Comparison of ENCODE assay signal across 2 cellular contexts in the genomic region with DNA sequence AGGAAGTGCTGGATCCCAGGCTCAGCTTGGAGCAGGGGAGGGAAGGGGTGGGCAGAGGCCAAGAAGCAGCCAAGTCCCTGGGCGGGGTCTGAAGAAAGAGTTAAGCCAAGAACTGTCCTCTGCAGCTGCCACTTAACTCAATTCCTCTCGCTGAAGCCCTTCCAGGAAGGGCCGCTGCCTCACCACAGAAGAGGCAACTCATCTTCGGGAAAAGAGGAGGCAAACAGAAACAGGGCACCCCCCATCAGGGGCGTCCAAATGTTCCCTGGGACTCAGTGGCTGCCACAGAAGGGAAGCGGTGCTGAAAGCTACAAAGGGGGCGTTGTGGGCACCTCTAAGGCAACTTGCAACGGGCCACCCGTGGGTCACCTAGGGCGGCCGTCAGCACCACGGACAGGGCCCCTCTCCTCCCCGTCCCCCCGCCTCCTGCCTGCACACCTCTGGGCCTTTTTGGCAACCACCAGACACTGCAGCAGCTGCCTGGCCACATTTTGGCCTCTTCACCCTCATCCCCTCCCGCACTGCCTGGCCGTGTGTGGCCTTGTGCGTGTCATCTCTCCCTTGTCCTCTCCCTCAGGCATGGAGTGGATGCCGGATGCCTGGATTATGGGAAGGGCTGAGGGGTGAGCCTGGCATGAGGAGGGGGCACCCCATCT.
TF ChIP-seq lines count a peak whose summit lies in the region.

No MANE protein-coding gene starts in this region.

TF ChIP-seq in WTC11, 78 proteins besides CTCF, POLR2A, EP300 and RAD21 (continues in another document):
- TF ChIP-seq, protein P1, sequence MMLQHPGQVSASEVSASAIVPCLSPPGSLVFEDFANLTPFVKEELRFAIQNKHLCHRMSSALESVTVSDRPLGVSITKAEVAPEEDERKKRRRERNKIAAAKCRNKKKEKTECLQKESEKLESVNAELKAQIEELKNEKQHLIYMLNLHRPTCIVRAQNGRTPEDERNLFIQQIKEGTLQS (CRISPR knock-in tag; conservative IDR thresholded peaks at IDR 0.05): no peak
- TF ChIP-seq ZNF138 (CRISPR knock-in tag; conservative IDR thresholded peaks at IDR 0.05) (no peak), ZNF263 (CRISPR knock-in tag; IDR thresholded peaks at IDR 0.05; ENCODE audit: low read depth) (no peak; the same call in 1 of the 2 replicates), JAZF1 (CRISPR knock-in tag; IDR thresholded peaks at IDR 0.05) (no peak), ZNF219 (CRISPR knock-in tag; IDR thresholded peaks at IDR 0.05; ENCODE audit: borderline replicate concordance) (peak; percentile 90; the same call in 1 of the 2 replicates), NR2C2 (CRISPR knock-in tag; IDR thresholded peaks at IDR 0.05) (0 out of 2 replicates have a peak, but pooled peaks have one; percentile 47), TEAD4 (CRISPR knock-in tag; IDR thresholded peaks at IDR 0.05) (peak; percentile 82; the same call in 1 of the 2 replicates)
- TF ChIP-seq, protein P2, sequence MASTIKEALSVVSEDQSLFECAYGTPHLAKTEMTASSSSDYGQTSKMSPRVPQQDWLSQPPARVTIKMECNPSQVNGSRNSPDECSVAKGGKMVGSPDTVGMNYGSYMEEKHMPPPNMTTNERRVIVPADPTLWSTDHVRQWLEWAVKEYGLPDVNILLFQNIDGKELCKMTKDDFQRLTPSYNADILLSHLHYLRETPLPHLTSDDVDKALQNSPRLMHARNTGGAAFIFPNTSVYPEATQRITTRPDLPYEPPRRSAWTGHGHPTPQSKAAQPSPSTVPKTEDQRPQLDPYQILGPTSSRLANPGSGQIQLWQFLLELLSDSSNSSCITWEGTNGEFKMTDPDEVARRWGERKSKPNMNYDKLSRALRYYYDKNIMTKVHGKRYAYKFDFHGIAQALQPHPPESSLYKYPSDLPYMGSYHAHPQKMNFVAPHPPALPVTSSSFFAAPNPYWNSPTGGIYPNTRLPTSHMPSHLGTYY (CRISPR knock-in tag; IDR thresholded peaks at IDR 0.05): no peak
- TF ChIP-seq, protein P3, sequence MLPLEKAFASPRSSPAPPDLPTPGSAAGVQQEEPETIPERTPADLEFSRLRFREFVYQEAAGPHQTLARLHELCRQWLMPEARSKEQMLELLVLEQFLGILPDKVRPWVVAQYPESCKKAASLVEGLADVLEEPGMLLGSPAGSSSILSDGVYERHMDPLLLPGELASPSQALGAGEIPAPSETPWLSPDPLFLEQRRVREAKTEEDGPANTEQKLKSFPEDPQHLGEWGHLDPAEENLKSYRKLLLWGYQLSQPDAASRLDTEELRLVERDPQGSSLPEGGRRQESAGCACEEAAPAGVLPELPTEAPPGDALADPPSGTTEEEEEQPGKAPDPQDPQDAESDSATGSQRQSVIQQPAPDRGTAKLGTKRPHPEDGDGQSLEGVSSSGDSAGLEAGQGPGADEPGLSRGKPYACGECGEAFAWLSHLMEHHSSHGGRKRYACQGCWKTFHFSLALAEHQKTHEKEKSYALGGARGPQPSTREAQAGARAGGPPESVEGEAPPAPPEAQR (CRISPR knock-in tag; IDR thresholded peaks at IDR 0.05): no peak
- TF ChIP-seq, protein P4, sequence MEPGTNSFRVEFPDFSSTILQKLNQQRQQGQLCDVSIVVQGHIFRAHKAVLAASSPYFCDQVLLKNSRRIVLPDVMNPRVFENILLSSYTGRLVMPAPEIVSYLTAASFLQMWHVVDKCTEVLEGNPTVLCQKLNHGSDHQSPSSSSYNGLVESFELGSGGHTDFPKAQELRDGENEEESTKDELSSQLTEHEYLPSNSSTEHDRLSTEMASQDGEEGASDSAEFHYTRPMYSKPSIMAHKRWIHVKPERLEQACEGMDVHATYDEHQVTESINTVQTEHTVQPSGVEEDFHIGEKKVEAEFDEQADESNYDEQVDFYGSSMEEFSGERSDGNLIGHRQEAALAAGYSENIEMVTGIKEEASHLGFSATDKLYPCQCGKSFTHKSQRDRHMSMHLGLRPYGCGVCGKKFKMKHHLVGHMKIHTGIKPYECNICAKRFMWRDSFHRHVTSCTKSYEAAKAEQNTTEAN (CRISPR knock-in tag; IDR thresholded peaks at IDR 0.05): 0 out of 2 replicates have a peak, but pooled peaks have one; percentile 21
- TF ChIP-seq, protein P5, sequence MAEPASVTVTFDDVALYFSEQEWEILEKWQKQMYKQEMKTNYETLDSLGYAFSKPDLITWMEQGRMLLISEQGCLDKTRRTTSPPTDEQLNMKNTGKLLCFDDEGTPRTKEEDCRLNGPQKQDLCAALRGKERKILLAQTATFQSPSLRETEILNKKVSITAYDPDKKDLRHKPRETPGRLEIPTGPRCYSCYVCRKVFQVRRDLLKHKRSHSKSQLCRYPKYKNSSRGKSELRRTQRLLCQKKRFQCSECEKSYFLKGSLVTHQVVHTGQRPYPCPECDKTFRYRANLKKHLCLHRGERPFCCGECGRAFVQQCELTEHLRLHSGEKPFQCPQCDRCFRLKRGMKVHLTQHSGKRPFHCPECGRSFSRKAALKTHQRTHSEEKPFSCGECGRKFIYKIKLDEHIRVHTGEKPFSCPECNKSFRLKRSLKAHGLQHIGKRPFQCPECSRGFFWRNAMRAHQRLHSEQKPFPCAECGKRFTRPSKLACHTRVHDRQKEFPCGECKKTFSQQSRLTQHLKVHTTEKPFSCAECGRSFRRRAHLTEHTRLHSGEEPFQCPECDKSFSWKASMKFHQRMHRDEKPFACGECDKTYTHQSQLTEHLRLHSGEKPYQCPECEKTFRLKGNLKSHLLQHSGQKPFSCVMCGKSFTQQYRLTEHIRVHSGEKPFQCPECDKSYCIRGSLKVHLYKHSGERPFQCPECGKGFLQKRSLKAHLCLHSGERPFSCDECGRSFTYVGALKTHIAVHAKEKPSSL (CRISPR knock-in tag; conservative IDR thresholded peaks at IDR 0.05): no peak
- TF ChIP-seq, protein P6, sequence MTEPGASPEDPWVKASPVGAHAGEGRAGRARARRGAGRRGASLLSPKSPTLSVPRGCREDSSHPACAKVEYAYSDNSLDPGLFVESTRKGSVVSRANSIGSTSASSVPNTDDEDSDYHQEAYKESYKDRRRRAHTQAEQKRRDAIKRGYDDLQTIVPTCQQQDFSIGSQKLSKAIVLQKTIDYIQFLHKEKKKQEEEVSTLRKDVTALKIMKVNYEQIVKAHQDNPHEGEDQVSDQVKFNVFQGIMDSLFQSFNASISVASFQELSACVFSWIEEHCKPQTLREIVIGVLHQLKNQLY (CRISPR knock-in tag; IDR thresholded peaks at IDR 0.05): 0 out of 2 replicates have a peak, but pooled peaks have one; percentile 30
- TF ChIP-seq, protein P7, sequence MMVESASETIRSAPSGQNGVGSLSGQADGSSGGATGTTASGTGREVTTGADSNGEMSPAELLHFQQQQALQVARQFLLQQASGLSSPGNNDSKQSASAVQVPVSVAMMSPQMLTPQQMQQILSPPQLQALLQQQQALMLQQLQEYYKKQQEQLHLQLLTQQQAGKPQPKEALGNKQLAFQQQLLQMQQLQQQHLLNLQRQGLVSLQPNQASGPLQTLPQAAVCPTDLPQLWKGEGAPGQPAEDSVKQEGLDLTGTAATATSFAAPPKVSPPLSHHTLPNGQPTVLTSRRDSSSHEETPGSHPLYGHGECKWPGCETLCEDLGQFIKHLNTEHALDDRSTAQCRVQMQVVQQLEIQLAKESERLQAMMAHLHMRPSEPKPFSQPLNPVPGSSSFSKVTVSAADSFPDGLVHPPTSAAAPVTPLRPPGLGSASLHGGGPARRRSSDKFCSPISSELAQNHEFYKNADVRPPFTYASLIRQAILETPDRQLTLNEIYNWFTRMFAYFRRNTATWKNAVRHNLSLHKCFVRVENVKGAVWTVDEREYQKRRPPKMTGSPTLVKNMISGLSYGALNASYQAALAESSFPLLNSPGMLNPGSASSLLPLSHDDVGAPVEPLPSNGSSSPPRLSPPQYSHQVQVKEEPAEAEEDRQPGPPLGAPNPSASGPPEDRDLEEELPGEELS (CRISPR knock-in tag; IDR thresholded peaks at IDR 0.05): peak; percentile 76; the same call in 1 of the 2 replicates

TF ChIP-seq in HepG2, 621 proteins besides CTCF, POLR2A, EP300 and RAD21 (continues in another document):
- TF ChIP-seq ZNF33A (CRISPR knock-in tag; IDR thresholded peaks at IDR 0.05; ENCODE audit: borderline replicate concordance) (no peak), EHMT2 (IDR thresholded peaks at IDR 0.05; ENCODE audit: borderline replicate concordance, low read depth, low read length) (peak; percentile 81; the same call in 1 of the 2 replicates), KLF16 (CRISPR knock-in tag; IDR thresholded peaks at IDR 0.05) (peak in 1 of 2 experiments; percentile 66; a peak in 2 of 4 replicates), MAFG (CRISPR knock-in tag; IDR thresholded peaks at IDR 0.05) (no peak), ARNTL (CRISPR knock-in tag; IDR thresholded peaks at IDR 0.05) (no peak), SALL1 (CRISPR knock-in tag; IDR thresholded peaks at IDR 0.05) (peak; percentile 67), STAT5B (CRISPR knock-in tag; IDR thresholded peaks at IDR 0.05) (no peak), JDP2 (CRISPR knock-in tag; IDR thresholded peaks at IDR 0.05; ENCODE audit: borderline replicate concordance) (no peak), KDM2A (CRISPR knock-in tag; IDR thresholded peaks at IDR 0.05; ENCODE audit: borderline replicate concordance, low read depth) (peak; percentile 41; the same call in 1 of the 2 replicates), ETV5 (CRISPR knock-in tag; IDR thresholded peaks at IDR 0.05; ENCODE audit: borderline replicate concordance) (0 out of 2 replicates have a peak, but pooled peaks have one; percentile 25), MZF1 (CRISPR knock-in tag; IDR thresholded peaks at IDR 0.05; ENCODE audit: borderline replicate concordance) (no peak)
- TF ChIP-seq, protein P8, sequence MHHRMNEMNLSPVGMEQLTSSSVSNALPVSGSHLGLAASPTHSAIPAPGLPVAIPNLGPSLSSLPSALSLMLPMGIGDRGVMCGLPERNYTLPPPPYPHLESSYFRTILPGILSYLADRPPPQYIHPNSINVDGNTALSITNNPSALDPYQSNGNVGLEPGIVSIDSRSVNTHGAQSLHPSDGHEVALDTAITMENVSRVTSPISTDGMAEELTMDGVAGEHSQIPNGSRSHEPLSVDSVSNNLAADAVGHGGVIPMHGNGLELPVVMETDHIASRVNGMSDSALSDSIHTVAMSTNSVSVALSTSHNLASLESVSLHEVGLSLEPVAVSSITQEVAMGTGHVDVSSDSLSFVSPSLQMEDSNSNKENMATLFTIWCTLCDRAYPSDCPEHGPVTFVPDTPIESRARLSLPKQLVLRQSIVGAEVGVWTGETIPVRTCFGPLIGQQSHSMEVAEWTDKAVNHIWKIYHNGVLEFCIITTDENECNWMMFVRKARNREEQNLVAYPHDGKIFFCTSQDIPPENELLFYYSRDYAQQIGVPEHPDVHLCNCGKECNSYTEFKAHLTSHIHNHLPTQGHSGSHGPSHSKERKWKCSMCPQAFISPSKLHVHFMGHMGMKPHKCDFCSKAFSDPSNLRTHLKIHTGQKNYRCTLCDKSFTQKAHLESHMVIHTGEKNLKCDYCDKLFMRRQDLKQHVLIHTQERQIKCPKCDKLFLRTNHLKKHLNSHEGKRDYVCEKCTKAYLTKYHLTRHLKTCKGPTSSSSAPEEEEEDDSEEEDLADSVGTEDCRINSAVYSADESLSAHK (CRISPR knock-in tag; IDR thresholded peaks at IDR 0.05; ENCODE audit: borderline replicate concordance): no peak
- TF ChIP-seq, protein P9, sequence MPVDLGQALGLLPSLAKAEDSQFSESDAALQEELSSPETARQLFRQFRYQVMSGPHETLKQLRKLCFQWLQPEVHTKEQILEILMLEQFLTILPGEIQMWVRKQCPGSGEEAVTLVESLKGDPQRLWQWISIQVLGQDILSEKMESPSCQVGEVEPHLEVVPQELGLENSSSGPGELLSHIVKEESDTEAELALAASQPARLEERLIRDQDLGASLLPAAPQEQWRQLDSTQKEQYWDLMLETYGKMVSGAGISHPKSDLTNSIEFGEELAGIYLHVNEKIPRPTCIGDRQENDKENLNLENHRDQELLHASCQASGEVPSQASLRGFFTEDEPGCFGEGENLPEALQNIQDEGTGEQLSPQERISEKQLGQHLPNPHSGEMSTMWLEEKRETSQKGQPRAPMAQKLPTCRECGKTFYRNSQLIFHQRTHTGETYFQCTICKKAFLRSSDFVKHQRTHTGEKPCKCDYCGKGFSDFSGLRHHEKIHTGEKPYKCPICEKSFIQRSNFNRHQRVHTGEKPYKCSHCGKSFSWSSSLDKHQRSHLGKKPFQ (CRISPR knock-in tag; IDR thresholded peaks at IDR 0.05; ENCODE audit: insufficient replicate concordance): no peak
- TF ChIP-seq, protein P10, sequence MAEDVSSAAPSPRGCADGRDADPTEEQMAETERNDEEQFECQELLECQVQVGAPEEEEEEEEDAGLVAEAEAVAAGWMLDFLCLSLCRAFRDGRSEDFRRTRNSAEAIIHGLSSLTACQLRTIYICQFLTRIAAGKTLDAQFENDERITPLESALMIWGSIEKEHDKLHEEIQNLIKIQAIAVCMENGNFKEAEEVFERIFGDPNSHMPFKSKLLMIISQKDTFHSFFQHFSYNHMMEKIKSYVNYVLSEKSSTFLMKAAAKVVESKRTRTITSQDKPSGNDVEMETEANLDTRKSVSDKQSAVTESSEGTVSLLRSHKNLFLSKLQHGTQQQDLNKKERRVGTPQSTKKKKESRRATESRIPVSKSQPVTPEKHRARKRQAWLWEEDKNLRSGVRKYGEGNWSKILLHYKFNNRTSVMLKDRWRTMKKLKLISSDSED (CRISPR knock-in tag; IDR thresholded peaks at IDR 0.05): no peak
- TF ChIP-seq, protein P11, sequence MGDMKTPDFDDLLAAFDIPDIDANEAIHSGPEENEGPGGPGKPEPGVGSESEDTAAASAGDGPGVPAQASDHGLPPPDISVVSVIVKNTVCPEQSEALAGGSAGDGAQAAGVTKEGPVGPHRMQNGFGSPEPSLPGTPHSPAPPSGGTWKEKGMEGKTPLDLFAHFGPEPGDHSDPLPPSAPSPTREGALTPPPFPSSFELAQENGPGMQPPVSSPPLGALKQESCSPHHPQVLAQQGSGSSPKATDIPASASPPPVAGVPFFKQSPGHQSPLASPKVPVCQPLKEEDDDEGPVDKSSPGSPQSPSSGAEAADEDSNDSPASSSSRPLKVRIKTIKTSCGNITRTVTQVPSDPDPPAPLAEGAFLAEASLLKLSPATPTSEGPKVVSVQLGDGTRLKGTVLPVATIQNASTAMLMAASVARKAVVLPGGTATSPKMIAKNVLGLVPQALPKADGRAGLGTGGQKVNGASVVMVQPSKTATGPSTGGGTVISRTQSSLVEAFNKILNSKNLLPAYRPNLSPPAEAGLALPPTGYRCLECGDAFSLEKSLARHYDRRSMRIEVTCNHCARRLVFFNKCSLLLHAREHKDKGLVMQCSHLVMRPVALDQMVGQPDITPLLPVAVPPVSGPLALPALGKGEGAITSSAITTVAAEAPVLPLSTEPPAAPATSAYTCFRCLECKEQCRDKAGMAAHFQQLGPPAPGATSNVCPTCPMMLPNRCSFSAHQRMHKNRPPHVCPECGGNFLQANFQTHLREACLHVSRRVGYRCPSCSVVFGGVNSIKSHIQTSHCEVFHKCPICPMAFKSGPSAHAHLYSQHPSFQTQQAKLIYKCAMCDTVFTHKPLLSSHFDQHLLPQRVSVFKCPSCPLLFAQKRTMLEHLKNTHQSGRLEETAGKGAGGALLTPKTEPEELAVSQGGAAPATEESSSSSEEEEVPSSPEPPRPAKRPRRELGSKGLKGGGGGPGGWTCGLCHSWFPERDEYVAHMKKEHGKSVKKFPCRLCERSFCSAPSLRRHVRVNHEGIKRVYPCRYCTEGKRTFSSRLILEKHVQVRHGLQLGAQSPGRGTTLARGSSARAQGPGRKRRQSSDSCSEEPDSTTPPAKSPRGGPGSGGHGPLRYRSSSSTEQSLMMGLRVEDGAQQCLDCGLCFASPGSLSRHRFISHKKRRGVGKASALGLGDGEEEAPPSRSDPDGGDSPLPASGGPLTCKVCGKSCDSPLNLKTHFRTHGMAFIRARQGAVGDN (CRISPR knock-in tag; IDR thresholded peaks at IDR 0.05): peak; percentile 31; the same call in 1 of the 2 replicates
- TF ChIP-seq, protein P12, sequence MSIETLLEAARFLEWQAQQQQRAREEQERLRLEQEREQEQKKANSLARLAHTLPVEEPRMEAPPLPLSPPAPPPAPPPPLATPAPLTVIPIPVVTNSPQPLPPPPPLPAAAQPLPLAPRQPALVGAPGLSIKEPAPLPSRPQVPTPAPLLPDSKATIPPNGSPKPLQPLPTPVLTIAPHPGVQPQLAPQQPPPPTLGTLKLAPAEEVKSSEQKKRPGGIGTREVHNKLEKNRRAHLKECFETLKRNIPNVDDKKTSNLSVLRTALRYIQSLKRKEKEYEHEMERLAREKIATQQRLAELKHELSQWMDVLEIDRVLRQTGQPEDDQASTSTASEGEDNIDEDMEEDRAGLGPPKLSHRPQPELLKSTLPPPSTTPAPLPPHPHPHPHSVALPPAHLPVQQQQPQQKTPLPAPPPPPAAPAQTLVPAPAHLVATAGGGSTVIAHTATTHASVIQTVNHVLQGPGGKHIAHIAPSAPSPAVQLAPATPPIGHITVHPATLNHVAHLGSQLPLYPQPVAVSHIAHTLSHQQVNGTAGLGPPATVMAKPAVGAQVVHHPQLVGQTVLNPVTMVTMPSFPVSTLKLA (IDR thresholded peaks at IDR 0.05): no peak
